Comparison of ENCODE assay signal across 1 cellular context in genomic region chr22:37562049-37562784, GRCh38.
TF ChIP-seq lines count a peak whose summit lies in the region.

No MANE protein-coding gene starts in this region.

TF ChIP-seq in K562, 482 proteins besides CTCF, POLR2A, EP300 and RAD21 (continues in another document):
- 0 out of 2 replicates have a peak, but pooled peaks have one; percentile 2 for TF ChIP-seq SMARCE1 (IDR thresholded peaks at IDR 0.05)
- TF ChIP-seq, protein P1, sequence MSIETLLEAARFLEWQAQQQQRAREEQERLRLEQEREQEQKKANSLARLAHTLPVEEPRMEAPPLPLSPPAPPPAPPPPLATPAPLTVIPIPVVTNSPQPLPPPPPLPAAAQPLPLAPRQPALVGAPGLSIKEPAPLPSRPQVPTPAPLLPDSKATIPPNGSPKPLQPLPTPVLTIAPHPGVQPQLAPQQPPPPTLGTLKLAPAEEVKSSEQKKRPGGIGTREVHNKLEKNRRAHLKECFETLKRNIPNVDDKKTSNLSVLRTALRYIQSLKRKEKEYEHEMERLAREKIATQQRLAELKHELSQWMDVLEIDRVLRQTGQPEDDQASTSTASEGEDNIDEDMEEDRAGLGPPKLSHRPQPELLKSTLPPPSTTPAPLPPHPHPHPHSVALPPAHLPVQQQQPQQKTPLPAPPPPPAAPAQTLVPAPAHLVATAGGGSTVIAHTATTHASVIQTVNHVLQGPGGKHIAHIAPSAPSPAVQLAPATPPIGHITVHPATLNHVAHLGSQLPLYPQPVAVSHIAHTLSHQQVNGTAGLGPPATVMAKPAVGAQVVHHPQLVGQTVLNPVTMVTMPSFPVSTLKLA (conservative IDR thresholded peaks at IDR 0.05): peak; percentile 54 to 62; a peak in 2 of 4 replicates
- TF ChIP-seq SRSF7 (optimal IDR thresholded peaks at IDR 0.05; ENCODE audit: low read depth, low read length): no peak
- no peak for TF ChIP-seq THRA (IDR thresholded peaks at IDR 0.05)
- TF ChIP-seq ZNF239 (CRISPR knock-in tag; IDR thresholded peaks at IDR 0.05): no peak
- 0 out of 2 replicates have a peak, but pooled peaks have one; percentile 8 for TF ChIP-seq ATF3 (IDR thresholded peaks at IDR 0.05)
- no peak for TF ChIP-seq ATF3 (CRISPR knock-in tag; conservative IDR thresholded peaks at IDR 0.05)
- TF ChIP-seq ZNF589 (CRISPR knock-in tag; IDR thresholded peaks at IDR 0.05; ENCODE audit: low read depth): peak; percentile 68; the same call in 1 of the 2 replicates
- 0 out of 4 replicates have a peak, but pooled peaks of 1 of the 2 experiments have one; percentile 0 for TF ChIP-seq MLLT1 (IDR thresholded peaks at IDR 0.05)
- TF ChIP-seq SRSF3 (IDR thresholded peaks at IDR 0.05; ENCODE audit: insufficient read depth, low read length): peak; percentile 87; the same call in 1 of the 2 replicates
- TF ChIP-seq POLR2AphosphoS2 (IDR thresholded peaks at IDR 0.05; ENCODE audit: low read length): no peak
- no peak for TF ChIP-seq CEBPG (CRISPR knock-in tag; IDR thresholded peaks at IDR 0.05)
- TF ChIP-seq CEBPG (tag; conservative IDR thresholded peaks at IDR 0.05 in 1 of 2, IDR thresholded peaks at IDR 0.05 in 1 of 2): peak in 1 of 2 experiments; percentile 30; a peak in 1 of 4 replicates
- 0 out of 2 replicates have a peak, but pooled peaks have one; percentile 65 for TF ChIP-seq CUX1 (CRISPR knock-in tag; IDR thresholded peaks at IDR 0.05)
- TF ChIP-seq CXXC5 (CRISPR knock-in tag; IDR thresholded peaks at IDR 0.05): 0 out of 2 replicates have a peak, but pooled peaks have one; percentile 3
- peak; percentile 67 for TF ChIP-seq NFRKB (IDR thresholded peaks at IDR 0.05; ENCODE audit: low read depth)
- TF ChIP-seq ZFX (CRISPR knock-in tag; IDR thresholded peaks at IDR 0.05): no peak
- TF ChIP-seq NR2C2 (CRISPR knock-in tag; IDR thresholded peaks at IDR 0.05): no peak
- 0 out of 2 replicates have a peak, but pooled peaks have one; percentile 39 for TF ChIP-seq NR2C2 (tag; IDR thresholded peaks at IDR 0.05)
- TF ChIP-seq ATF1 (CRISPR knock-in tag; IDR thresholded peaks at IDR 0.05): no peak
- TF ChIP-seq ATF1 (tag; IDR thresholded peaks at IDR 0.05): peak; percentile 47; the same call in 1 of the 2 replicates
- peak; percentile 69 for TF ChIP-seq MGA (IDR thresholded peaks at IDR 0.05)
- TF ChIP-seq XRCC5 (IDR thresholded peaks at IDR 0.05; ENCODE audit: low read depth, low read length): peak; percentile 9; the same call in 1 of the 2 replicates
- peak; percentile 7; the same call in 1 of the 2 replicates for TF ChIP-seq L3MBTL2 (IDR thresholded peaks at IDR 0.05)
- no peak for TF ChIP-seq ZNF121 (CRISPR knock-in tag; conservative IDR thresholded peaks at IDR 0.05)
- TF ChIP-seq GATAD2B (IDR thresholded peaks at IDR 0.05; ENCODE audit: borderline replicate concordance): no peak
- TF ChIP-seq, protein P2, sequence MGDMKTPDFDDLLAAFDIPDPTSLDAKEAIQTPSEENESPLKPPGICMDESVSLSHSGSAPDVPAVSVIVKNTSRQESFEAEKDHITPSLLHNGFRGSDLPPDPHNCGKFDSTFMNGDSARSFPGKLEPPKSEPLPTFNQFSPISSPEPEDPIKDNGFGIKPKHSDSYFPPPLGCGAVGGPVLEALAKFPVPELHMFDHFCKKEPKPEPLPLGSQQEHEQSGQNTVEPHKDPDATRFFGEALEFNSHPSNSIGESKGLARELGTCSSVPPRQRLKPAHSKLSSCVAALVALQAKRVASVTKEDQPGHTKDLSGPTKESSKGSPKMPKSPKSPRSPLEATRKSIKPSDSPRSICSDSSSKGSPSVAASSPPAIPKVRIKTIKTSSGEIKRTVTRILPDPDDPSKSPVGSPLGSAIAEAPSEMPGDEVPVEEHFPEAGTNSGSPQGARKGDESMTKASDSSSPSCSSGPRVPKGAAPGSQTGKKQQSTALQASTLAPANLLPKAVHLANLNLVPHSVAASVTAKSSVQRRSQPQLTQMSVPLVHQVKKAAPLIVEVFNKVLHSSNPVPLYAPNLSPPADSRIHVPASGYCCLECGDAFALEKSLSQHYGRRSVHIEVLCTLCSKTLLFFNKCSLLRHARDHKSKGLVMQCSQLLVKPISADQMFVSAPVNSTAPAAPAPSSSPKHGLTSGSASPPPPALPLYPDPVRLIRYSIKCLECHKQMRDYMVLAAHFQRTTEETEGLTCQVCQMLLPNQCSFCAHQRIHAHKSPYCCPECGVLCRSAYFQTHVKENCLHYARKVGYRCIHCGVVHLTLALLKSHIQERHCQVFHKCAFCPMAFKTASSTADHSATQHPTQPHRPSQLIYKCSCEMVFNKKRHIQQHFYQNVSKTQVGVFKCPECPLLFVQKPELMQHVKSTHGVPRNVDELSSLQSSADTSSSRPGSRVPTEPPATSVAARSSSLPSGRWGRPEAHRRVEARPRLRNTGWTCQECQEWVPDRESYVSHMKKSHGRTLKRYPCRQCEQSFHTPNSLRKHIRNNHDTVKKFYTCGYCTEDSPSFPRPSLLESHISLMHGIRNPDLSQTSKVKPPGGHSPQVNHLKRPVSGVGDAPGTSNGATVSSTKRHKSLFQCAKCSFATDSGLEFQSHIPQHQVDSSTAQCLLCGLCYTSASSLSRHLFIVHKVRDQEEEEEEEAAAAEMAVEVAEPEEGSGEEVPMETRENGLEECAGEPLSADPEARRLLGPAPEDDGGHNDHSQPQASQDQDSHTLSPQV (IDR thresholded peaks at IDR 0.05): peak; percentile 18; the same call in 1 of the 2 replicates
